In the genomic region with DNA sequence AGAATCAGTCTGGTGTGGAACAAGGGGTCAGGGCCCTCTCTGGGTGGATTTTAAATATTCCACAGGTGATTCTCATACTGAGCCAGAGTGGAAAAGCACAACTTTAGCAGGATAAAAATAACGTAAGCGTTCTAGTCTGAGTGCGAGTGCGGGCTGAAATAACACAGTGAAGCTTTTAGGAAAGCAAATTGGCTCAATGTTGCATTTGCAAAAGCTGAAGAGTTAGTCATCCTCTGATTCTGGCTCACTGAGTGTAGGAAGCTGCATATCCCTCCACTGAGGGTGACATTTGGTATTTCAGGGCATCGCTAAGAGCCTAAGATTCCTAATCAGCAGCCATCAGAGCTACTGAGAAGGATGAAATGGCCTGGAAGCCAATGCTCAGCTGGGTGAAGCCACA, we compare ENCODE assay signal across 1 cellular context.
TF ChIP-seq lines count a peak whose summit lies in the region.

No MANE protein-coding gene starts in this region.

TF ChIP-seq in SK-N-SH treated with all-trans-retinoic acid at 6 μM for 48 hours, 23 proteins besides CTCF, POLR2A, EP300 and RAD21 (continued from another document):
- TF ChIP-seq ZC3H10 (CRISPR knock-in tag; IDR thresholded peaks at IDR 0.05) (no peak), ARNTL (CRISPR knock-in tag; IDR thresholded peaks at IDR 0.05; ENCODE audit: borderline replicate concordance, low read depth) (no peak), GLIS3 (CRISPR knock-in tag; IDR thresholded peaks at IDR 0.05) (no peak), OSR1 (CRISPR knock-in tag; IDR thresholded peaks at IDR 0.05) (no peak), BACH2 (CRISPR knock-in tag; IDR thresholded peaks at IDR 0.05; ENCODE audit: borderline replicate concordance) (no peak), ZFP3 (CRISPR knock-in tag; IDR thresholded peaks at IDR 0.05) (no peak), ISL1 (CRISPR knock-in tag; IDR thresholded peaks at IDR 0.05) (no peak), ZNF8 (CRISPR knock-in tag; IDR thresholded peaks at IDR 0.05) (no peak), ZNF70 (CRISPR knock-in tag; IDR thresholded peaks at IDR 0.05) (no peak), CSDC2 (CRISPR knock-in tag; IDR thresholded peaks at IDR 0.05) (no peak)
- TF ChIP-seq, protein P1, sequence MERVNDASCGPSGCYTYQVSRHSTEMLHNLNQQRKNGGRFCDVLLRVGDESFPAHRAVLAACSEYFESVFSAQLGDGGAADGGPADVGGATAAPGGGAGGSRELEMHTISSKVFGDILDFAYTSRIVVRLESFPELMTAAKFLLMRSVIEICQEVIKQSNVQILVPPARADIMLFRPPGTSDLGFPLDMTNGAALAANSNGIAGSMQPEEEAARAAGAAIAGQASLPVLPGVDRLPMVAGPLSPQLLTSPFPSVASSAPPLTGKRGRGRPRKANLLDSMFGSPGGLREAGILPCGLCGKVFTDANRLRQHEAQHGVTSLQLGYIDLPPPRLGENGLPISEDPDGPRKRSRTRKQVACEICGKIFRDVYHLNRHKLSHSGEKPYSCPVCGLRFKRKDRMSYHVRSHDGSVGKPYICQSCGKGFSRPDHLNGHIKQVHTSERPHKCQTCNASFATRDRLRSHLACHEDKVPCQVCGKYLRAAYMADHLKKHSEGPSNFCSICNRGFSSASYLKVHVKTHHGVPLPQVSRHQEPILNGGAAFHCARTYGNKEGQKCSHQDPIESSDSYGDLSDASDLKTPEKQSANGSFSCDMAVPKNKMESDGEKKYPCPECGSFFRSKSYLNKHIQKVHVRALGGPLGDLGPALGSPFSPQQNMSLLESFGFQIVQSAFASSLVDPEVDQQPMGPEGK (CRISPR knock-in tag; IDR thresholded peaks at IDR 0.05; ENCODE audit: borderline replicate concordance), result no peak
